Comparison of ENCODE assay signal across 22 cellular contexts in genomic region chr2:45696708-45697107, GRCh38. TPM values are rescaled to one million over a fixed set of nuclear protein-coding genes. Genes with fewer than 3 reads are reported as not detected.
DNase-seq lines count a peak whose midpoint lies in the region; ATAC-seq, FAIRE-seq and TF ChIP-seq lines count a peak whose summit lies in the region.
"Had no signal": no experiment of that assay in that cellular context is flagged by ENCODE, and none has a peak within 500 bp of the region (broad histone marks: within the 10 kb centered on the region; RNA-seq: fewer than 3 reads in every experiment).

No MANE protein-coding gene starts in this region.

- TF ChIP-seq CTCF in cardiac muscle cell (IDR thresholded peaks at IDR 0.05; ENCODE audit: low read depth, low read length) (no peak), H1 (IDR thresholded peaks at IDR 0.05; ENCODE audit: control extremely low read depth in 1 of 3, insufficient read depth in 1 of 3, low read depth in 1 of 3, low read length in 3 of 3) (no peak), ovary (IDR thresholded peaks at IDR 0.05) (no peak)

- no peaks in the 10 kb centered on the region for H3K36me3 ChIP-seq in cardiac muscle cell
- H3K36me3 ChIP-seq in H1 (ENCODE audit: control insufficient read depth in 2 of 4, insufficient read depth in 4 of 4, low read length in 3 of 4) = no peaks in the 10 kb centered on the region
- H3K36me3 ChIP-seq in ovary = no peaks in the 10 kb centered on the region

- TF ChIP-seq RAD21 in H1 (IDR thresholded peaks at IDR 0.05 in 1 of 2, conservative IDR thresholded peaks at IDR 0.05 in 1 of 2; ENCODE audit: low read depth in 2 of 2, low read length in 2 of 2) = no peak

- DNase-seq in cardiac muscle cell (ENCODE audit: low read depth in 1 of 2, low spot score in 1 of 2) = no peak
- no peak for DNase-seq in Right ventricle myocardium superior
- peak; percentile 24 for DNase-seq in SK-N-DZ (ENCODE audit: low spot score)
- DNase-seq in H1 (ENCODE audit: low read depth in 1 of 2, low spot score in 2 of 2) = no peak
- DNase-seq in NCI-H2081 treated with DMSO at 0.1 percent for 48 hours (lab: John Stamatoyannopoulos, UW) = no peak
- DNase-seq in GDM1 (lab: John Stamatoyannopoulos, UW) = no peak
- no peak for DNase-seq in Kasumi-1 (lab: John Stamatoyannopoulos, UW)
- DNase-seq in ovary = no peak
- DNase-seq: Calu3; CD8-positive, alpha-beta T cell; DMS53; EL; MV-4-11; NCI-H1417; NCI-H187; NCI-H226; NCI-H524; PC-3; SW 1271 had no signal

- no peak overlapping the region for H4K5ac ChIP-seq in H1 (ENCODE audit: insufficient read length, low read depth, low read length)

- no peak overlapping the region for H2BK5ac ChIP-seq in H1 (ENCODE audit: low read depth, low read length)

- H3K4me1 ChIP-seq in cardiac muscle cell (ENCODE audit: low read depth) = peaks cover 10% of the 10 kb centered on the region
- no peaks in the 10 kb centered on the region for H3K4me1 ChIP-seq in H1 (replicated peaks in 1 of 4; ENCODE audit: control insufficient read depth in 3 of 4, insufficient read depth in 4 of 4, low read length in 3 of 4)
- peaks cover 4% of the 10 kb centered on the region for H3K4me1 ChIP-seq in ovary (ENCODE audit: insufficient read depth)

- 86% methylated on average over 1 of the region's 1 CpG; no CpG with 5 or more reads in 1 of the 2 experiments for WGBS in H1 (ENCODE audit: extremely low coverage in 1 of 2, insufficient coverage in 1 of 2, insufficient read length in 1 of 2, insufficient replicate concordance in 2 of 2, low coverage in 1 of 2, low lambda C conversion rate in 2 of 2, missing lambda C conversion rate in 1 of 2), 2 experiments
- WGBS in ovary, 3 donors = 94 to 100% (median 97%) methylated on average over 1 of the region's 1 CpG

- no peak overlapping the region for H2AK5ac ChIP-seq in H1 (ENCODE audit: low read depth, low read length)

- H3K27me3 ChIP-seq in cardiac muscle cell = no peaks in the 10 kb centered on the region
- no peaks in the 10 kb centered on the region for H3K27me3 ChIP-seq in H1 (replicated peaks in 1 of 4; ENCODE audit: control insufficient read depth in 3 of 4, extremely low read depth in 1 of 4, insufficient read depth in 3 of 4, low read length in 3 of 4)
- H3K27me3 ChIP-seq in ovary = no peaks in the 10 kb centered on the region

- no peak overlapping the region for H2BK120ac ChIP-seq in H1 (replicated peaks; ENCODE audit: low read depth, low read length)

- peaks cover 2% of the 10 kb centered on the region; the same call in 1 of the 2 replicates for H3K23me2 ChIP-seq in H1 (ENCODE audit: low read depth, low read length)

- H3K27ac ChIP-seq in cardiac muscle cell = peak overlapping the region; percentile 39
- no peak overlapping the region for H3K27ac ChIP-seq in H1 (ENCODE audit: low read depth, low read length)
- H3K27ac ChIP-seq in ovary = no peak overlapping the region
- H3K27ac ChIP-seq: 22Rv1, KMS-11 had no signal

- no peak for TF ChIP-seq EP300 in H1 (IDR thresholded peaks at IDR 0.05; ENCODE audit: borderline replicate concordance in 1 of 2, low read depth in 2 of 2, low read length in 2 of 2)
- TF ChIP-seq EP300 in ovary (IDR thresholded peaks at IDR 0.05) = no peak

- no peaks in the 10 kb centered on the region for H4K20me1 ChIP-seq in H1 (replicated peaks in 1 of 2; ENCODE audit: control insufficient read depth in 1 of 2, insufficient read depth in 2 of 2, low read length in 2 of 2)

- peak overlapping the region; percentile 70; the same call in 1 of the 2 replicates for H2AFZ ChIP-seq in H1 (ENCODE audit: low read length)

- no peak overlapping the region for H3K18ac ChIP-seq in H1 (ENCODE audit: extremely low read depth, low read length)

- H3K4ac ChIP-seq in H1 (replicated peaks; ENCODE audit: insufficient read length, low read depth, low read length) = no peak overlapping the region

- H3K9ac ChIP-seq in H1 (replicated peaks in 1 of 4; ENCODE audit: extremely low read depth in 1 of 4, low read depth in 3 of 4, low read length in 3 of 4) = no peak overlapping the region
- H3K9ac ChIP-seq: KMS-11 had no signal

- CTCF ChIA-PET in H1 (lab: Charles Lee; ENCODE audit: partially characterized antibody) = interaction anchor here (0.5 to 1.1 kb wide), 5 partner anchors 15 to 109 kb away, joined by 3 to 4 read pairs (median 3); no protein-coding TSS in a partner anchor

- H3K4me2 ChIP-seq in H1 (ENCODE audit: insufficient read depth in 1 of 2, low read depth in 2 of 2, low read length in 2 of 2) = no peak overlapping the region
- H3K4me2 ChIP-seq: KMS-11 had no signal

- no peak overlapping the region for H4K91ac ChIP-seq in H1 (replicated peaks; ENCODE audit: insufficient read length, low read length)

- TF ChIP-seq POLR2A in H1 (IDR thresholded peaks at IDR 0.05; ENCODE audit: control extremely low read depth in 1 of 2, low read depth in 2 of 2, low read length in 2 of 2) (no peak), ovary (IDR thresholded peaks at IDR 0.05) (no peak)

- no peaks in the 10 kb centered on the region for H3K79me1 ChIP-seq in H1 (ENCODE audit: low read depth, low read length)

- FAIRE-seq in H1 (lab: Jason Lieb, UNC) = no peak
- FAIRE-seq: H54 had no signal

- no peak overlapping the region for H3K56ac ChIP-seq in H1 (replicated peaks; ENCODE audit: insufficient read length, low read depth, low read length)

- no peak overlapping the region for H3K23ac ChIP-seq in H1 (ENCODE audit: insufficient read length)

- no peaks in the 10 kb centered on the region for H3K79me2 ChIP-seq in H1 (ENCODE audit: control insufficient read depth in 1 of 2, insufficient read depth in 2 of 2, low read length in 2 of 2)

- POLR2A ChIA-PET in H1 (lab: Charles Lee; ENCODE audit: partially characterized antibody) = no interaction called here

- ATAC-seq in Right ventricle myocardium superior (ENCODE audit: poor library complexity) = no peak
- ATAC-seq: CD8-positive, alpha-beta T cell; PC-3 had no signal

- H2BK20ac ChIP-seq in H1 (ENCODE audit: low read length) = no peak overlapping the region

- no peak overlapping the region for H2BK12ac ChIP-seq in H1 (ENCODE audit: low read depth, low read length)

- H3K4me3 ChIP-seq in cardiac muscle cell (no peak overlapping the region), H1 (ENCODE audit: extremely low read depth in 1 of 4, insufficient read depth in 2 of 4, low read depth in 3 of 4, low read length in 4 of 4) (no peak overlapping the region), ovary (no peak overlapping the region)

- H2BK15ac ChIP-seq in H1 (ENCODE audit: low read length) = no peak overlapping the region

- H3K9me3 ChIP-seq in cardiac muscle cell (ENCODE audit: low read depth) (no peaks in the 10 kb centered on the region), H1 (ENCODE audit: insufficient read depth in 2 of 2, low read depth in 1 of 2, low read length in 1 of 2) (no peaks in the 10 kb centered on the region), ovary (no peaks in the 10 kb centered on the region)

- H4K8ac ChIP-seq in H1 (ENCODE audit: extremely low read depth, insufficient read depth, low read length) = no peak overlapping the region

- no peak overlapping the region for H3K14ac ChIP-seq in H1 (ENCODE audit: insufficient read length)

- intact Hi-C loops in Right ventricle myocardium superior (cut with DNase I) (no loop called here), ovary (cut with DNase I) (no loop called here)

TF ChIP-seq in H1, 55 proteins besides CTCF, POLR2A, EP300 and RAD21:
- peak; percentile 47 for TF ChIP-seq USF2 (IDR thresholded peaks at IDR 0.05; ENCODE audit: low read length)
- no peak for TF ChIP-seq BCL11A (IDR thresholded peaks at IDR 0.05; ENCODE audit: low read depth in 2 of 2, low read length in 2 of 2)
- TF ChIP-seq BRCA1 (IDR thresholded peaks at IDR 0.05; ENCODE audit: low read depth, low read length) = no peak

RNA-seq across cellular contexts. Expression of gene PRKCE, which starts 45.2 kb away (rescaled TPM):
- total RNA-seq in cardiac muscle cell (11.3 and 13.2 TPM in 2 replicates), Right ventricle myocardium superior (12.5 TPM), ovary (10 to 100 TPM; 12.3 to 22.8 (median 15.7) TPM)
- polyA plus RNA-seq in cardiac muscle cell (19.2 and 26.0 TPM in 2 replicates), H1 (2011; rRNA removed) (0.54 and 0.67 TPM in 2 replicates), ovary (1 to 10 TPM; 3.1 to 4.8 TPM)
- 7.0 and 8.8 TPM in 2 replicates for polyA plus RNA-seq in SK-N-DZ (2014; cell fraction: cytosol; rRNA removed)
- 5.8 and 9.9 TPM in 2 replicates for polyA plus RNA-seq in SK-N-DZ (2014; cell fraction: nucleus; rRNA removed)
- total RNA-seq in H1 (2021; fragmentation: NEBNext Ultra II Directional; extraction: Animal tissue kit (Norgen Biotek cat#: 25700)) = 1.5 and 2.1 TPM in 2 replicates
- 0.58 TPM for polyA plus RNA-seq in H1 (2011; cell fraction: cytosol; rRNA removed)
- polyA plus RNA-seq in H1 (2011; cell fraction: nucleus; rRNA removed) = 1.6 TPM
- polyA plus RNA-seq in H1 (2012, experiment 1 of 2) = 0.46 to 0.81 TPM (median 0.50 TPM) in 4 replicates
- 0.21 TPM for polyA plus RNA-seq in H1 (2012, experiment 2 of 2)
- polyA plus RNA-seq in H1 (2013, experiment 1 of 2) = 0.55 TPM
- 0.37 TPM for polyA plus RNA-seq in H1 (2013, experiment 2 of 2)
- polyA minus RNA-seq in H1 (2011; rRNA and poly(A)+ RNA removed) = 1.2 and 3.2 TPM in 2 replicates
- polyA minus RNA-seq in H1 (2011; cell fraction: cytosol; rRNA and poly(A)+ RNA removed) = 4.9 TPM
- polyA minus RNA-seq in H1 (2011; cell fraction: nucleus; rRNA and poly(A)+ RNA removed) = 9.7 TPM
